Comparison of ENCODE assay signal across 16 cellular contexts in the genomic region with DNA sequence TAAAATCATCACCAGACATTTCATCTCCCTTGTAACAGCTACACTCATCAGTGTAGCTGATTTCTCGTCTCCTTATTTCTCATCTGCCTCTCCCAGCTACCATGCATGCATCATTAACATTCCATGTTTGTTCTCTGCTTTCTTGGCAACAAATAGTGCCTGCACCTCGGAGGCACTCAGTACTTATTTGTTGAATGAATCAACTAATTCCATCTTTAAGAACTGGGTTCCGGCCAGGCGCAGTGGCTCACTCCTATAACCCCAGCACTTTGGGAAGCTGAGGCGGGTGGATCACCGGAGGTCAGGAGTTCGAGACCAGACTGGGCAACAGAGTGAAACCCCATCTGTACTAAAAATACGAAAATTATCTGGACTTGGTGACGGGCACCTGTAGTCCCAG.
DNase-seq lines count a peak whose midpoint lies in the region; ATAC-seq, FAIRE-seq and TF ChIP-seq lines count a peak whose summit lies in the region.
"Had no signal": no experiment of that assay in that cellular context is flagged by ENCODE, and none has a peak within 500 bp of the region (broad histone marks: within the 10 kb centered on the region; RNA-seq: fewer than 3 reads in every experiment).

No MANE protein-coding gene starts in this region.

- H3K23me2 ChIP-seq in H1 (ENCODE audit: low read depth, low read length) = no peaks in the 10 kb centered on the region; the same call in 1 of the 2 replicates

- H2AFZ ChIP-seq in GM23338 (no peak overlapping the region), PC-3 (ENCODE audit: low read length) (no peak overlapping the region), H1 (ENCODE audit: low read length) (no peak overlapping the region)

- no peak overlapping the region for H3K18ac ChIP-seq in H1 (ENCODE audit: extremely low read depth, low read length)

- H3K4me1 Mint-ChIP-seq in GM23338 = peaks cover 40% of the 10 kb centered on the region
- no peaks in the 10 kb centered on the region for H3K4me1 Mint-ChIP-seq in activated T-helper 1 cell treated with anti-CD3 and anti-CD28 coated beads, Interleukin-12 subunit alpha, Interleukin-12 subunit beta, Interleukin-2, Interleukin-4 antibody, amounts not matched to agents 30 ng/mL and 10 ng/mL and 1 ng/mL, durations not matched to agents 14 hours and 24 hours and 36 hours (ENCODE audit: low read depth)
- H3K4me1 Mint-ChIP-seq in type B pancreatic cell (ENCODE audit: unreplicated experiment) = peaks cover 4% of the 10 kb centered on the region

- POLR2A ChIA-PET in PC-3 (lab: Charles Lee; ENCODE audit: unreplicated experiment) (no interaction called here), H1 (lab: Charles Lee; ENCODE audit: partially characterized antibody) (interaction anchor here (1.4 kb wide), 1 partner anchor 414 kb away, joined by 4 read pairs; no protein-coding TSS in a partner anchor)

- no peak overlapping the region for H3K4ac ChIP-seq in H1 (replicated peaks; ENCODE audit: insufficient read length, low read depth, low read length)

- TF ChIP-seq EP300 in H1 (IDR thresholded peaks at IDR 0.05; ENCODE audit: borderline replicate concordance in 1 of 2, low read depth in 2 of 2, low read length in 2 of 2) = no peak

- H3K4me1 ChIP-seq in GM23338 (ENCODE audit: insufficient read depth) (peaks cover 27% of the 10 kb centered on the region), PC-3 (ENCODE audit: insufficient read depth, low read length) (peaks cover 6% of the 10 kb centered on the region), H1 (replicated peaks in 1 of 4; ENCODE audit: control insufficient read depth in 3 of 4, insufficient read depth in 4 of 4, low read length in 3 of 4) (peaks cover 4 to 14% (median 9%) of the 10 kb centered on the region in 4 experiments)

- no peaks in the 10 kb centered on the region for H4K20me1 ChIP-seq in GM23338 (replicated peaks; ENCODE audit: insufficient read depth)
- no peaks in the 10 kb centered on the region for H4K20me1 ChIP-seq in PC-3 (ENCODE audit: low read length)
- no peaks in the 10 kb centered on the region for H4K20me1 ChIP-seq in H1 (replicated peaks in 1 of 2; ENCODE audit: control insufficient read depth in 1 of 2, insufficient read depth in 2 of 2, low read length in 2 of 2)

- no peak for TF ChIP-seq CTCF in GM23338 (conservative IDR thresholded peaks at IDR 0.05; ENCODE audit: low read depth in 2 of 2)
- no peak for TF ChIP-seq CTCF in PC-3 (conservative IDR thresholded peaks at IDR 0.05; ENCODE audit: low read depth, low read length)
- TF ChIP-seq CTCF in H1 (IDR thresholded peaks at IDR 0.05; ENCODE audit: control extremely low read depth in 1 of 3, insufficient read depth in 1 of 3, low read depth in 1 of 3, low read length in 3 of 3) = no peak
- TF ChIP-seq CTCF in type B pancreatic cell (conservative IDR thresholded peaks at IDR 0.05) = no peak

- H3K79me2 ChIP-seq in GM23338 (replicated peaks; ENCODE audit: insufficient read depth) (no peaks in the 10 kb centered on the region), PC-3 (ENCODE audit: low read length) (no peaks in the 10 kb centered on the region), H1 (ENCODE audit: control insufficient read depth in 1 of 2, insufficient read depth in 2 of 2, low read length in 2 of 2) (no peaks in the 10 kb centered on the region)

- no peak overlapping the region for H3K14ac ChIP-seq in H1 (ENCODE audit: insufficient read length)

- H3F3A ChIP-seq in GM23338 (replicated peaks; ENCODE audit: low read depth) (no peaks in the 10 kb centered on the region), PC-3 (ENCODE audit: low read length, unreplicated experiment) (peaks cover 3% of the 10 kb centered on the region)

- H4K5ac ChIP-seq in H1 (ENCODE audit: insufficient read length, low read depth, low read length) = no peak overlapping the region

- H3K9me2 ChIP-seq in GM23338 (ENCODE audit: insufficient read depth) (no peaks in the 10 kb centered on the region), PC-3 (replicated peaks; ENCODE audit: low read length) (no peaks in the 10 kb centered on the region)

- H3K27ac Mint-ChIP-seq in GM23338 (0 out of 2 replicates have a peak overlapping the region, but pooled peaks have one; percentile 5), type B pancreatic cell (no peak overlapping the region)
- H3K27ac Mint-ChIP-seq in activated T-helper 1 cell treated with anti-CD3 and anti-CD28 coated beads, Interleukin-12 subunit alpha, Interleukin-12 subunit beta, Interleukin-2, Interleukin-4 antibody, amounts not matched to agents 30 ng/mL and 10 ng/mL and 1 ng/mL, durations not matched to agents 14 hours and 24 hours and 36 hours = no peak overlapping the region
- H3K27ac Mint-ChIP-seq: B cell; CD4-positive, alpha-beta T cell; H9 had no signal

- H3K56ac ChIP-seq in H1 (replicated peaks; ENCODE audit: insufficient read length, low read depth, low read length) = no peak overlapping the region

- H3K79me1 ChIP-seq in H1 (ENCODE audit: low read depth, low read length) = no peaks in the 10 kb centered on the region

- peak; percentile 64 for DNase-seq in DMS79 treated with DMSO at 0.1 percent for 48 hours (lab: John Stamatoyannopoulos, UW)
- DNase-seq in GM23338 (ENCODE audit: low spot score) = no peak
- peak; percentile 84 for DNase-seq in PC-3
- DNase-seq in H1 (ENCODE audit: low read depth in 1 of 2, low spot score in 2 of 2) = no peak
- DNase-seq in activated T-helper 1 cell treated with anti-CD3 and anti-CD28 coated beads, Interleukin-12 subunit alpha, Interleukin-12 subunit beta, Interleukin-2, Interleukin-4 antibody, amounts not matched to agents 30 ng/mL and 10 ng/mL and 1 ng/mL, durations not matched to agents 14 hours and 24 hours and 36 hours (ENCODE audit: low spot score) = no peak
- DNase-seq in type B pancreatic cell (ENCODE audit: extremely low spot score, unreplicated experiment) = no peak
- DNase-seq in NCI-H2171 treated with DMSO at 0.1 percent for 48 hours (lab: John Stamatoyannopoulos, UW) = no peak
- DNase-seq: C1 segment of cervical spinal cord; Calu3; CD4-positive, alpha-beta T cell; DMS 273 treated with DMSO at 0.1 percent for 48 hours; GDM1; H9 had no signal

- no peak overlapping the region for H4K91ac ChIP-seq in H1 (replicated peaks; ENCODE audit: insufficient read length, low read length)

- ATAC-seq in GM23338 (no peak), PC-3 (peak; percentile 60)

- H3K27me3 Mint-ChIP-seq in GM23338 (ENCODE audit: insufficient read depth, low read depth, poor library complexity) = peaks cover 13% of the 10 kb centered on the region
- peaks cover 24% of the 10 kb centered on the region for H3K27me3 Mint-ChIP-seq in activated T-helper 1 cell treated with anti-CD3 and anti-CD28 coated beads, Interleukin-12 subunit alpha, Interleukin-12 subunit beta, Interleukin-2, Interleukin-4 antibody, amounts not matched to agents 30 ng/mL and 10 ng/mL and 1 ng/mL, durations not matched to agents 14 hours and 24 hours and 36 hours (ENCODE audit: insufficient read depth)
- peaks cover 50% of the 10 kb centered on the region for H3K27me3 Mint-ChIP-seq in type B pancreatic cell

- no peak overlapping the region for H2BK15ac ChIP-seq in H1 (ENCODE audit: low read length)

- no peak overlapping the region for H3K23ac ChIP-seq in H1 (ENCODE audit: insufficient read length)

- no peak for TF ChIP-seq POLR2A in H1 (IDR thresholded peaks at IDR 0.05; ENCODE audit: control extremely low read depth in 1 of 2, low read depth in 2 of 2, low read length in 2 of 2)

- no peaks in the 10 kb centered on the region for H3K36me3 ChIP-seq in GM23338 (ENCODE audit: insufficient read depth)
- no peaks in the 10 kb centered on the region for H3K36me3 ChIP-seq in PC-3 (ENCODE audit: low read depth, low read length)
- no peaks in the 10 kb centered on the region for H3K36me3 ChIP-seq in H1 (ENCODE audit: control insufficient read depth in 2 of 4, insufficient read depth in 4 of 4, low read length in 3 of 4)

- H3K9me3 ChIP-seq in PC-3 (ENCODE audit: low read length) = no peaks in the 10 kb centered on the region
- no peaks in the 10 kb centered on the region for H3K9me3 ChIP-seq in H1 (ENCODE audit: insufficient read depth in 2 of 2, low read depth in 1 of 2, low read length in 1 of 2)

- no TSS peak for BruUV-seq in PC-3 (replicated peaks; lab: Mats Ljungman, UMichigan)

- no peak for TF ChIP-seq RAD21 in H1 (IDR thresholded peaks at IDR 0.05 in 1 of 2, conservative IDR thresholded peaks at IDR 0.05 in 1 of 2; ENCODE audit: low read depth in 2 of 2, low read length in 2 of 2)

- H3K9me3 Mint-ChIP-seq in GM23338 (no peaks in the 10 kb centered on the region), type B pancreatic cell (no peaks in the 10 kb centered on the region)
- H3K9me3 Mint-ChIP-seq in activated T-helper 1 cell treated with anti-CD3 and anti-CD28 coated beads, Interleukin-12 subunit alpha, Interleukin-12 subunit beta, Interleukin-2, Interleukin-4 antibody, amounts not matched to agents 30 ng/mL and 10 ng/mL and 1 ng/mL, durations not matched to agents 14 hours and 24 hours and 36 hours = no peaks in the 10 kb centered on the region
- H3K9me3 Mint-ChIP-seq: CD4-positive, alpha-beta T cell; H9 had no signal

- no peak overlapping the region for H2BK120ac ChIP-seq in H1 (replicated peaks; ENCODE audit: low read depth, low read length)

- FAIRE-seq in H1 (lab: Jason Lieb, UNC) = no peak
- FAIRE-seq: A204.1, GM12892 had no signal

- no peak overlapping the region for H3K4me3 Mint-ChIP-seq in GM23338
- H3K4me3 Mint-ChIP-seq in activated T-helper 1 cell treated with anti-CD3 and anti-CD28 coated beads, Interleukin-12 subunit alpha, Interleukin-12 subunit beta, Interleukin-2, Interleukin-4 antibody, amounts not matched to agents 30 ng/mL and 10 ng/mL and 1 ng/mL, durations not matched to agents 14 hours and 24 hours and 36 hours = no peak overlapping the region
- H3K4me3 Mint-ChIP-seq in type B pancreatic cell = no peak overlapping the region
- H3K4me3 Mint-ChIP-seq: B cell; CD4-positive, alpha-beta T cell; H9 had no signal

- H3K36me3 Mint-ChIP-seq in GM23338 (ENCODE audit: low read depth) (no peaks in the 10 kb centered on the region), type B pancreatic cell (no peaks in the 10 kb centered on the region)
- H3K36me3 Mint-ChIP-seq in activated T-helper 1 cell treated with anti-CD3 and anti-CD28 coated beads, Interleukin-12 subunit alpha, Interleukin-12 subunit beta, Interleukin-2, Interleukin-4 antibody, amounts not matched to agents 30 ng/mL and 10 ng/mL and 1 ng/mL, durations not matched to agents 14 hours and 24 hours and 36 hours (ENCODE audit: low read depth) = no peaks in the 10 kb centered on the region

- H2BK20ac ChIP-seq in H1 (ENCODE audit: low read length) = no peak overlapping the region

- H3K4me3 ChIP-seq in GM23338 = no peak overlapping the region
- H3K4me3 ChIP-seq in PC-3 (ENCODE audit: low read length) = no peak overlapping the region
- H3K4me3 ChIP-seq in H1 (ENCODE audit: extremely low read depth in 1 of 4, insufficient read depth in 2 of 4, low read depth in 3 of 4, low read length in 4 of 4) = no peak overlapping the region

- no peak overlapping the region for H4K8ac ChIP-seq in H1 (ENCODE audit: extremely low read depth, insufficient read depth, low read length)

- H3K4me2 ChIP-seq in GM23338 (no peak overlapping the region; the same call in 1 of the 2 replicates), PC-3 (ENCODE audit: low read length) (peak overlapping the region; percentile 26; the same call in 1 of the 2 replicates), H1 (ENCODE audit: insufficient read depth in 1 of 2, low read depth in 2 of 2, low read length in 2 of 2) (peak overlapping the region; percentile 6 to 20; a peak in 1 of 4 replicates)

- H3K27ac ChIP-seq in GM23338 (ENCODE audit: low read depth) (no peak overlapping the region), PC-3 (ENCODE audit: low read length) (peak overlapping the region; percentile 59), H1 (ENCODE audit: low read depth, low read length) (no peak overlapping the region)

- no peak overlapping the region for H3K9ac ChIP-seq in PC-3 (ENCODE audit: low read length)
- H3K9ac ChIP-seq in H1 (replicated peaks in 1 of 4; ENCODE audit: extremely low read depth in 1 of 4, low read depth in 3 of 4, low read length in 3 of 4) = no peak overlapping the region

- H3K27me3 ChIP-seq in GM23338 (ENCODE audit: insufficient read depth) (0 out of 2 replicates have a peak, but pooled peaks cover 4% of the 10 kb centered on the region), PC-3 (ENCODE audit: low read length) (no peaks in the 10 kb centered on the region), H1 (replicated peaks in 1 of 4; ENCODE audit: control insufficient read depth in 3 of 4, extremely low read depth in 1 of 4, insufficient read depth in 3 of 4, low read length in 3 of 4) (peaks cover 0 to 8% (median 4%) of the 10 kb centered on the region in 4 experiments; a peak in 5 of 7 replicates)

- H2AK5ac ChIP-seq in H1 (ENCODE audit: low read depth, low read length) = no peak overlapping the region

- intact Hi-C loops in PC-3 (cut with micrococcal nuclease) = no loop called here
- intact Hi-C loops in activated T-helper 1 cell treated with anti-CD3 and anti-CD28 coated beads, Interleukin-12 subunit alpha, Interleukin-12 subunit beta, Interleukin-2, Interleukin-4 antibody, amounts not matched to agents 30 ng/mL and 10 ng/mL and 1 ng/mL, durations not matched to agents 14 hours and 24 hours and 36 hours (cut with micrococcal nuclease) = no loop called here

- H2BK12ac ChIP-seq in H1 (ENCODE audit: low read depth, low read length) = no peak overlapping the region

- CTCF ChIA-PET in PC-3 (lab: Charles Lee) = interaction anchor here (0.6 to 2.9 kb wide), 5 partner anchors 11 to 414 kb away, joined by 4 to 25 read pairs (median 7); no protein-coding TSS in a partner anchor
- CTCF ChIA-PET in H1 (lab: Charles Lee; ENCODE audit: partially characterized antibody) = interaction anchor here (0.6 to 7.3 kb wide), 21 partner anchors 12 to 623 kb away, joined by 3 to 164 read pairs (median 13); no protein-coding TSS in a partner anchor

- H2BK5ac ChIP-seq in H1 (ENCODE audit: low read depth, low read length) = no peak overlapping the region

- 89% methylated on average over 8 of the region's 9 CpGs; no CpG with 5 or more reads in 1 of the 2 experiments for WGBS in H1 (ENCODE audit: extremely low coverage in 1 of 2, insufficient coverage in 1 of 2, insufficient read length in 1 of 2, insufficient replicate concordance in 2 of 2, low coverage in 1 of 2, low lambda C conversion rate in 2 of 2, missing lambda C conversion rate in 1 of 2), 2 experiments

Comparison
In these comparisons a context has a peak if more than half of its experiments do, and no peak if none do; other contexts are left out.
1. DNase-seq: peak in DMS79 treated with DMSO at 0.1 percent for 48 hours (single experiment) and PC-3 (single experiment); none in GM23338 (single experiment), H1 (0 of 2), activated T-helper 1 cell treated with anti-CD3 and anti-CD28 coated beads, Interleukin-12 subunit alpha, Interleukin-12 subunit beta, Interleukin-2, Interleukin-4 antibody, amounts not matched to agents 30 ng/mL and 10 ng/mL and 1 ng/mL, durations not matched to agents 14 hours and 24 hours and 36 hours (single experiment), type B pancreatic cell (single experiment) and NCI-H2171 treated with DMSO at 0.1 percent for 48 hours (single experiment).